In the genomic region with DNA sequence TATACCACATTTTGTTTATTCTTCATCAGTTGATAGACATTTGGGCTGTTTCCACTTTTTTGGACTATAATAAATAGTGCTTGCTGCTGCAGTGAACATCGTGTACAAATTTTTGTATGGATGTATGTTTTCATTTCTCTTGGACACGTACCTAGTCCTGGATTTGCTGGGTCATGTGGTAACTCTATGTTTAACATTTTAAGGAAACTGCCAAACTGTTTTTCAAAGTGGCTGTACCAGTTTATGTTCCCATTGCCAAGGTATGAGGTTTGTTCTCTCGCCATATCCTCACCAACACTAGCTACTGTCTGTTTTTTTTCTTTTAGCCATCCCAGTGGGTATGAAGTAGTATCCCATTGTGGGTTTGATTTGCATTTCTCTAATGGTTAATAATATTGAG, we compare ENCODE assay signal across 8 cellular contexts. TPM values are rescaled to one million over a fixed set of nuclear protein-coding genes. Genes with fewer than 3 reads are reported as not detected.
"Had no signal": no experiment of that assay in that cellular context is flagged by ENCODE, and none has a peak within 500 bp of the region (broad histone marks: within the 10 kb centered on the region; RNA-seq: fewer than 3 reads in every experiment).

No MANE protein-coding gene starts in this region.

- H3K36me3 ChIP-seq: HAP-1 had no signal

- ATAC-seq: HCT116 had no signal

- H2AFZ ChIP-seq: GM23248 had no signal

- DNase-seq: GM23248, GOT3, H7, HFFc6 had no signal

- H3K4me3 ChIP-seq: GM23248, HAP-1 had no signal

- H3K9me3 ChIP-seq: HAP-1 had no signal

- H3K27ac ChIP-seq: GM23248 had no signal

- FAIRE-seq: HTR-8/SVneo had no signal

- H3K9ac ChIP-seq: GM23248 had no signal

RNA-seq across cellular contexts. Expression of gene GREB1L, which starts 42.5 kb away (rescaled TPM):
- total RNA-seq: HT-29 had no signal
